In genomic region chr17:10631048-10631700, GRCh38 we compare ENCODE assay signal across 8 cellular contexts. TPM values are rescaled to one million over a fixed set of nuclear protein-coding genes. Genes with fewer than 3 reads are reported as not detected.
DNase-seq lines count a peak whose midpoint lies in the region; FAIRE-seq and TF ChIP-seq lines count a peak whose summit lies in the region.

No MANE protein-coding gene starts in this region.

- no peak overlapping the region for H3K4me3 ChIP-seq in right atrium auricular region
- no peak overlapping the region for H3K4me3 ChIP-seq in bronchial epithelial cell (ENCODE audit: low read depth, low read length)

- peaks cover 8% of the 10 kb centered on the region for H3K4me1 Mint-ChIP-seq in nephron progenitor cell

- H3K9me3 ChIP-seq in right atrium auricular region, result no peaks in the 10 kb centered on the region

- FAIRE-seq in bronchial epithelial cell (lab: Jason Lieb, UNC), result no peak

- H3K36me3 Mint-ChIP-seq in nephron progenitor cell (ENCODE audit: low read depth), result peaks cover 23% of the 10 kb centered on the region

- TF ChIP-seq CTCF in right atrium auricular region (IDR thresholded peaks at IDR 0.05) (peak; percentile 52 to 73), bronchial epithelial cell (IDR thresholded peaks at IDR 0.05; ENCODE audit: insufficient read depth, low read length, severe bottlenecking) (peak; percentile 82), nephron progenitor cell (IDR thresholded peaks at IDR 0.05) (peak; percentile 88)

- H3K9me3 Mint-ChIP-seq in nephron progenitor cell, result no peaks in the 10 kb centered on the region

- H3K27me3 ChIP-seq in right atrium auricular region, result no peaks in the 10 kb centered on the region
- no peaks in the 10 kb centered on the region for H3K27me3 ChIP-seq in bronchial epithelial cell (ENCODE audit: control insufficient read depth, insufficient read depth, low read length)

- intact Hi-C loops in cardiac septum (cut with DNase I), result no loop called here

- no peak overlapping the region for H3K27ac ChIP-seq in right atrium auricular region

- H3K36me3 ChIP-seq in right atrium auricular region (no peaks in the 10 kb centered on the region), bronchial epithelial cell (ENCODE audit: control insufficient read depth, insufficient read depth, low read length) (peaks cover 2% of the 10 kb centered on the region)

- no peak overlapping the region for H3K27ac Mint-ChIP-seq in nephron progenitor cell

- no peak overlapping the region for H3K4me3 Mint-ChIP-seq in nephron progenitor cell

- DNase-seq in right atrium auricular region (ENCODE audit: low spot score) (no peak), cardiac septum (ENCODE audit: low spot score) (no peak), NCI-H82 (lab: John Stamatoyannopoulos, UW) (peak; percentile 74), bronchial epithelial cell (ENCODE audit: low read depth) (peak; percentile 10), nephron progenitor cell (peak; percentile 66), SKM-1 (lab: John Stamatoyannopoulos, UW; ENCODE audit: unreplicated experiment) (no peak), OCI-M2 (lab: John Stamatoyannopoulos, UW; ENCODE audit: unreplicated experiment) (no peak)
- no peak for DNase-seq in activated CD4-positive, CD25-positive, alpha-beta regulatory T cell (lab: John Stamatoyannopoulos, UW)

- peaks cover 8% of the 10 kb centered on the region for H3K27me3 Mint-ChIP-seq in nephron progenitor cell (ENCODE audit: low read depth, poor library complexity)

- H3K4me1 ChIP-seq in right atrium auricular region, result no peaks in the 10 kb centered on the region

RNA-seq across cellular contexts. Expression of gene MYH3, which starts 25.9 kb away (rescaled TPM):
- total RNA-seq in right atrium auricular region (under 1 TPM; 0.22 to 0.43 TPM), cardiac septum (1.5 TPM), bronchial epithelial cell (1.1 and 1.4 TPM in 2 replicates)

Comparison
In these comparisons a context has a peak if more than half of its experiments do, and no peak if none do; other contexts are left out.
1. DNase-seq: peak in NCI-H82 (single experiment), bronchial epithelial cell (single experiment) and nephron progenitor cell (single experiment); none in right atrium auricular region (single experiment), cardiac septum (single experiment), SKM-1 (single experiment), OCI-M2 (single experiment) and activated CD4-positive, CD25-positive, alpha-beta regulatory T cell (0 of 4).
2. Peak in every context shown above with its lines, with median percentiles within 50 percentile points of each other: CTCF ChIP-seq.